ENCODE assay signal across 10 cellular contexts in genomic region chr11:36333897-36334296, GRCh38. TPM values are rescaled to one million over a fixed set of nuclear protein-coding genes. Genes with fewer than 3 reads are reported as not detected.
A peak's percentile ranks its signal among the peaks of the same experiment; 100 is the strongest.
DNase-seq lines count a peak whose midpoint lies in the region; ATAC-seq, FAIRE-seq and TF ChIP-seq lines count a peak whose summit lies in the region.
"Had no signal": no experiment of that assay in that cellular context is flagged by ENCODE, and none has a peak within 500 bp of the region (broad histone marks: within the 10 kb centered on the region; RNA-seq: fewer than 3 reads in every experiment).

No MANE protein-coding gene starts in this region.

- CTCF ChIA-PET in activated CD4-positive, alpha-beta memory T cell treated with anti-CD3 and anti-CD28 coated beads for 36 hours (lab: Charles Lee) = interaction anchor here (2.8 kb wide), 1 partner anchor 159 kb away, joined by 9 read pairs; no protein-coding TSS in a partner anchor

- no peaks in the 10 kb centered on the region for H3K27me3 Mint-ChIP-seq in activated CD4-positive, alpha-beta memory T cell treated with anti-CD3 and anti-CD28 coated beads for 36 hours

- peak; percentile 76 for DNase-seq in EH (ENCODE audit: low read depth)
- peak; percentile 77 for DNase-seq in SK-MEL-5 (ENCODE audit: low read depth, low spot score)
- peak; percentile 23 to 44 for DNase-seq in foreskin keratinocyte
- DNase-seq in frontal cortex (ENCODE audit: low spot score in 2 of 2) = no peak
- DNase-seq in activated CD4-positive, alpha-beta memory T cell treated with anti-CD3 and anti-CD28 coated beads for 36 hours = no peak
- no peak for DNase-seq in NCI-H2081 treated with DMSO at 0.1 percent for 48 hours (lab: John Stamatoyannopoulos, UW)
- DNase-seq: activated CD8-positive, alpha-beta T cell treated with anti-CD3 and anti-CD28 coated beads for 36 hours had no signal

- H3K27ac Mint-ChIP-seq in activated CD4-positive, alpha-beta memory T cell treated with anti-CD3 and anti-CD28 coated beads for 36 hours = no peak overlapping the region
- H3K27ac Mint-ChIP-seq: activated CD8-positive, alpha-beta T cell treated with anti-CD3 and anti-CD28 coated beads for 36 hours; dendritic cell treated with granulocyte-macrophage colony-stimulating factor and Interleukin-4, amounts not matched to agents 40 ng/mL and 50 ng/mL, for 4 days had no signal

- POLR2A ChIA-PET in activated CD4-positive, alpha-beta memory T cell treated with anti-CD3 and anti-CD28 coated beads for 36 hours (lab: Charles Lee) = no interaction called here

- no peak for FAIRE-seq in frontal cortex (lab: Jason Lieb, UNC)

- intact Hi-C loops in activated CD4-positive, alpha-beta memory T cell treated with anti-CD3 and anti-CD28 coated beads for 36 hours (cut with micrococcal nuclease) = no loop called here

- no peak overlapping the region for H3K27ac ChIP-seq in foreskin keratinocyte

- H3K9me3 Mint-ChIP-seq in activated CD4-positive, alpha-beta memory T cell treated with anti-CD3 and anti-CD28 coated beads for 36 hours = no peaks in the 10 kb centered on the region
- H3K9me3 Mint-ChIP-seq: activated CD8-positive, alpha-beta T cell treated with anti-CD3 and anti-CD28 coated beads for 36 hours; dendritic cell treated with granulocyte-macrophage colony-stimulating factor and Interleukin-4, amounts not matched to agents 40 ng/mL and 50 ng/mL, for 4 days had no signal

- ATAC-seq in HG02759 (IDR thresholded peaks at IDR 0.05; ENCODE audit: unreplicated experiment) = peak; percentile 61
- peak; percentile 71 for ATAC-seq in foreskin keratinocyte
- no peak for ATAC-seq in HG02840 (IDR thresholded peaks at IDR 0.05; ENCODE audit: low FRiP score, unreplicated experiment)
- ATAC-seq: activated CD8-positive, alpha-beta T cell treated with anti-CD3 and anti-CD28 coated beads for 36 hours had no signal

- H3K36me3 Mint-ChIP-seq in activated CD4-positive, alpha-beta memory T cell treated with anti-CD3 and anti-CD28 coated beads for 36 hours = no peaks in the 10 kb centered on the region

- peaks cover 14% of the 10 kb centered on the region for H3K4me1 ChIP-seq in foreskin keratinocyte

- H3K4me1 Mint-ChIP-seq in activated CD4-positive, alpha-beta memory T cell treated with anti-CD3 and anti-CD28 coated beads for 36 hours (ENCODE audit: low read depth) = peaks cover 13% of the 10 kb centered on the region

- in situ Hi-C loops in SK-MEL-5 (cut with HindIII; ENCODE audit: low pct_unique_long_range_greater_than_20kb, low sequenced_read_pairs) = no loop called here

- no peak overlapping the region for H3K4me3 Mint-ChIP-seq in activated CD4-positive, alpha-beta memory T cell treated with anti-CD3 and anti-CD28 coated beads for 36 hours
- H3K4me3 Mint-ChIP-seq: activated CD8-positive, alpha-beta T cell treated with anti-CD3 and anti-CD28 coated beads for 36 hours; dendritic cell treated with granulocyte-macrophage colony-stimulating factor and Interleukin-4, amounts not matched to agents 40 ng/mL and 50 ng/mL, for 4 days had no signal

- TF ChIP-seq CTCF in foreskin keratinocyte (conservative IDR thresholded peaks at IDR 0.05) = no peak

- no peaks in the 10 kb centered on the region for H3K27me3 ChIP-seq in foreskin keratinocyte

RNA-seq across cellular contexts. Expression of gene PRR5L, which starts 37.8 kb away (rescaled TPM):
- 3.2 and 6.5 TPM in 2 replicates for total RNA-seq in SK-MEL-5 (2014; rRNA removed; shearing (Covaris generic))
- 1.6 and 2.1 TPM in 2 replicates for polyA plus RNA-seq in SK-MEL-5 (2015; cell fraction: cytosol; rRNA removed)
- polyA plus RNA-seq in SK-MEL-5 (2015; cell fraction: nucleus; rRNA removed) = 3.0 and 3.6 TPM in 2 replicates
- 39.0 and 39.9 TPM in 2 replicates for total RNA-seq in foreskin keratinocyte
- 24.2 and 25.0 TPM in 2 replicates for polyA plus RNA-seq in foreskin keratinocyte
- total RNA-seq in frontal cortex = 5.7 TPM
- total RNA-seq in activated CD4-positive, alpha-beta memory T cell treated with anti-CD3 and anti-CD28 coated beads for 36 hours = 10 to 100 TPM; 42.7 to 43.6 TPM

RNA-seq across cellular contexts. Expression of gene COMMD9, which starts 44.7 kb away (rescaled TPM):
- total RNA-seq in SK-MEL-5 (2014; rRNA removed; shearing (Covaris generic)) = 111 and 124 TPM in 2 replicates
- 86.2 and 88.4 TPM in 2 replicates for polyA plus RNA-seq in SK-MEL-5 (2015; cell fraction: cytosol; rRNA removed)
- polyA plus RNA-seq in SK-MEL-5 (2015; cell fraction: nucleus; rRNA removed) = 64.1 and 85.6 TPM in 2 replicates
- total RNA-seq in foreskin keratinocyte = 51.1 and 62.8 TPM in 2 replicates
- polyA plus RNA-seq in foreskin keratinocyte = 72.4 and 75.3 TPM in 2 replicates
- 22.8 TPM for total RNA-seq in frontal cortex
- total RNA-seq in activated CD4-positive, alpha-beta memory T cell treated with anti-CD3 and anti-CD28 coated beads for 36 hours = 10 to 100 TPM; 23.7 to 28.1 TPM

Comparison
In these comparisons a context has a peak if more than half of its experiments do, and no peak if none do; other contexts are left out.
1. DNase-seq: peak in EH (single experiment), SK-MEL-5 (single experiment) and foreskin keratinocyte (2 of 2); none in frontal cortex (0 of 2), activated CD4-positive, alpha-beta memory T cell treated with anti-CD3 and anti-CD28 coated beads for 36 hours (single experiment) and NCI-H2081 treated with DMSO at 0.1 percent for 48 hours (single experiment).